Comparison of ENCODE assay signal across 12 cellular contexts in the genomic region with DNA sequence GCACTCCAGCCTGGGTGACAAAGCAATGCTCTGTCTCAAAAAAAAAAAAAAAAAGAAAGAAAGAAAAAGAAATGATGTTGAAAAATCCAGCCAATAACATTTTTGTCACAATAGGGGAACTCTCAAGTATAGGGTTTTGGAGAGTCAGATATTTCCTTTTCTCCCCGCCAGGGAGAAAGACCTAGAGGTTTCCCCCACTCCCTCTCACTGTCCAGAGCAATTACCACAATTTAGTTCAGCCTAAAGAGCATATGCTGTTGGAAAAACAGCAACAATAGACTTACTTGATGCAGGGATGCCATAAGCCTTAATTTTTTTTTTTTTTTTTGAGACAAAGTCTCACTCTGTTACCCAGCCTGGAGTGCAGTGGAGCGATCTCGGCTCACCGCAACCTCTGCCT. TPM values are rescaled to one million over a fixed set of nuclear protein-coding genes. Genes with fewer than 3 reads are reported as not detected.
DNase-seq lines count a peak whose midpoint lies in the region; ATAC-seq and TF ChIP-seq lines count a peak whose summit lies in the region.
"Had no signal": no experiment of that assay in that cellular context is flagged by ENCODE, and none has a peak within 500 bp of the region (broad histone marks: within the 10 kb centered on the region; RNA-seq: fewer than 3 reads in every experiment).

No MANE protein-coding gene starts in this region.

- no peak for DNase-seq in CD4-positive, CD25-positive, alpha-beta regulatory T cell
- no peak for DNase-seq in activated naive CD4-positive, alpha-beta T cell treated with anti-CD3 and anti-CD28 coated beads, Interleukin-2, amount 50 U/mL, for 72 hours (ENCODE audit: low spot score in 2 of 2)
- no peak for DNase-seq in neural crest cell (ENCODE audit: low read depth, low spot score)
- no peak for DNase-seq in AG08396 (ENCODE audit: low spot score)
- no peak for DNase-seq in NCI-H82 (lab: John Stamatoyannopoulos, UW)
- no peak for DNase-seq in EL
- DNase-seq in RKO (ENCODE audit: low spot score): no peak
- DNase-seq: DMS 273 treated with DMSO at 0.1 percent for 48 hours, kidney glomerular epithelial cell, NCI-H187 treated with DMSO at 0.1 percent for 48 hours had no signal

- no peaks in the 10 kb centered on the region for H3K27me3 ChIP-seq in CD4-positive, CD25-positive, alpha-beta regulatory T cell (ENCODE audit: control insufficient read depth, insufficient read depth, low read length)

- peak overlapping the region; percentile 28 for H3K27ac ChIP-seq in CD4-positive, CD25-positive, alpha-beta regulatory T cell (ENCODE audit: insufficient read depth, low read length, poor library complexity, severe bottlenecking)

- H3K4me3 ChIP-seq in CD4-positive, CD25-positive, alpha-beta regulatory T cell (ENCODE audit: low read depth, low read length): no peak overlapping the region

- peak overlapping the region; percentile 69 to 85 (median 72) for H3K27ac Mint-ChIP-seq in CD4-positive, CD25-positive, alpha-beta regulatory T cell
- peak overlapping the region; percentile 69 to 92 (median 89) for H3K27ac Mint-ChIP-seq in IgD-negative memory B cell
- H3K27ac Mint-ChIP-seq in activated naive CD4-positive, alpha-beta T cell treated with anti-CD3 and anti-CD28 coated beads, Interleukin-2, amount 50 U/mL, for 72 hours: peak overlapping the region; percentile 60 to 77
- H3K27ac Mint-ChIP-seq in neural crest cell (ENCODE audit: unreplicated experiment): no peak overlapping the region

- peaks cover 56% of the 10 kb centered on the region for H3K4me1 ChIP-seq in CD4-positive, CD25-positive, alpha-beta regulatory T cell (ENCODE audit: control insufficient read depth, insufficient read depth, low read length, poor library complexity, severe bottlenecking)

- no peak for TF ChIP-seq CTCF in neural crest cell (conservative IDR thresholded peaks at IDR 0.05)

- H3K9me3 Mint-ChIP-seq in CD4-positive, CD25-positive, alpha-beta regulatory T cell: no peaks in the 10 kb centered on the region
- H3K9me3 Mint-ChIP-seq in IgD-negative memory B cell: no peaks in the 10 kb centered on the region
- H3K9me3 Mint-ChIP-seq in activated naive CD4-positive, alpha-beta T cell treated with anti-CD3 and anti-CD28 coated beads, Interleukin-2, amount 50 U/mL, for 72 hours: no peaks in the 10 kb centered on the region
- no peaks in the 10 kb centered on the region for H3K9me3 Mint-ChIP-seq in neural crest cell

- peak overlapping the region; percentile 21 to 83 (median 45) for H3K4me3 Mint-ChIP-seq in CD4-positive, CD25-positive, alpha-beta regulatory T cell
- peak overlapping the region; percentile 59 to 92 (median 83) for H3K4me3 Mint-ChIP-seq in IgD-negative memory B cell
- peak overlapping the region; percentile 62 for H3K4me3 Mint-ChIP-seq in neural crest cell

- peaks cover 5% of the 10 kb centered on the region for H3K36me3 Mint-ChIP-seq in CD4-positive, CD25-positive, alpha-beta regulatory T cell
- peaks cover 5% of the 10 kb centered on the region for H3K36me3 Mint-ChIP-seq in IgD-negative memory B cell
- H3K36me3 Mint-ChIP-seq in activated naive CD4-positive, alpha-beta T cell treated with anti-CD3 and anti-CD28 coated beads, Interleukin-2, amount 50 U/mL, for 72 hours: peaks cover 25 to 29% of the 10 kb centered on the region in 2 donors
- no peaks in the 10 kb centered on the region for H3K36me3 Mint-ChIP-seq in neural crest cell (ENCODE audit: low read depth)

- ATAC-seq in CD4-positive, CD25-positive, alpha-beta regulatory T cell (ENCODE audit: low read depth in 2 of 2): no peak
- ATAC-seq in activated naive CD4-positive, alpha-beta T cell treated with anti-CD3 and anti-CD28 coated beads, Interleukin-2, amount 50 U/mL, for 72 hours: no peak
- ATAC-seq: Panc1 had no signal

- no peaks in the 10 kb centered on the region for H3K36me3 ChIP-seq in CD4-positive, CD25-positive, alpha-beta regulatory T cell (ENCODE audit: control insufficient read depth, insufficient read depth, low read length)

- no peaks in the 10 kb centered on the region for H3K9me3 ChIP-seq in CD4-positive, CD25-positive, alpha-beta regulatory T cell (ENCODE audit: control insufficient read depth in 2 of 2, low read length in 2 of 2)

- peaks cover 29 to 65% (median 47%) of the 10 kb centered on the region in 4 donors for H3K4me1 Mint-ChIP-seq in CD4-positive, CD25-positive, alpha-beta regulatory T cell
- H3K4me1 Mint-ChIP-seq in IgD-negative memory B cell (peaks cover 12 to 38% (median 28%) of the 10 kb centered on the region in 3 donors), neural crest cell (peaks cover 25% of the 10 kb centered on the region)

- H3K27me3 Mint-ChIP-seq in CD4-positive, CD25-positive, alpha-beta regulatory T cell: peaks cover 5% of the 10 kb centered on the region
- H3K27me3 Mint-ChIP-seq in IgD-negative memory B cell (no peaks in the 10 kb centered on the region), neural crest cell (ENCODE audit: low read depth) (no peaks in the 10 kb centered on the region)

RNA-seq across cellular contexts. Expression of a gene that starts 3.0 kb away (rescaled TPM):
- 29.9 TPM for total RNA-seq in CD4-positive, CD25-positive, alpha-beta regulatory T cell
- 1 to 10 TPM; 5.0 to 8.8 (median 6.4) TPM for polyA plus RNA-seq in CD4-positive, CD25-positive, alpha-beta regulatory T cell
- 9.5 TPM for polyA plus RNA-seq in IgD-negative memory B cell
- 10 to 100 TPM; 25.6 to 26.7 TPM for total RNA-seq in activated naive CD4-positive, alpha-beta T cell treated with anti-CD3 and anti-CD28 coated beads, Interleukin-2, amount 50 U/mL, for 72 hours
- 21.6 and 22.4 TPM in 2 replicates for total RNA-seq in neural crest cell
